Comparison of ENCODE assay signal across 12 cellular contexts in the genomic region with DNA sequence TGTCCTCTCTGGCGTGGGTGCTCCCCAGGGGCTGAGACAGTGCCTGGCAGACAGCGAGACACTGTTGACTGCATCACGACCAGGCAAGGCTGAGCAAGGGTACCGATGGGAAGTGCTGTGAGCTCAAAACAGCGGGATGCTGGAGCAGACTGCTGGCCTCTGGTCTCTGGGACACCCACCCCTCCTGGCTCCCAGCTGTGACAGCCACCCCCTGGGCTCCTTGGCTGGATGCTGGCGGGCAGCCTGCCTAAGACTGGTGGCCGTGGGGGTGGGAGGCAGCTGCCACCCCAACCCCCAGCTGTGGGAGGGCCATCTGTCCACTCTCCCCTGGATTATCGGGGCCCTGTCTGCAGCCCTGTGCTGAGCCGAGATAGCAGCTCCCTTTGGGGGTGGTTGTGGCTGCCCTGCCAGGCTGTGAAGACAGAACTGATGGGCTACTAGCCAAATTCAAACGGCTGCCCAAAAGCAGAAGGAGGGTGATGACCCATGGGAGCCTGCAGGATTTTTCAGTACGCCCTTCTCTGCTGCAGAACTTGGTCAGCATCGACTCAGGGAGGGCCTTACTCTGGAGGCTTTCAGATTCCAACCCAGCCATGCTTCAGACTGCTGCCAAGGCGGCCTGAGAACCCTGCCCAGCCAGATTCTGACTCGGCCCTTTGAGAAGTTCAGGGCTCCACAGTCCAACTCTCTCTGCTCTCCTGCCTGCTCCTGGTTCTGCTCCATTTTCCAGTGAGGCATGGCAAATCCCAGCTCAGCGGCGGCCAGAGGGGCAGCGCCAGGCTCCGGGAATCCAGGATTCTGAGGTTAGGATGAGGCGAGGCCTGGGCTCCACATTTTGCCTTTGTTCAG.
A peak's percentile ranks its signal among the peaks of the same experiment; 100 is the strongest.
DNase-seq lines count a peak whose midpoint lies in the region; ATAC-seq and TF ChIP-seq lines count a peak whose summit lies in the region.
"Had no signal": no experiment of that assay in that cellular context is flagged by ENCODE, and none has a peak within 500 bp of the region (broad histone marks: within the 10 kb centered on the region; RNA-seq: fewer than 3 reads in every experiment).

No MANE protein-coding gene starts in this region.

- dilution Hi-C loops in IMR-90 (cut with HindIII; ENCODE audit: low sequenced_read_pairs, unreplicated experiment) = loop anchor here (10.0 kb wide), 1 partner anchor 56 kb away; no protein-coding TSS in a partner anchor

- no peak overlapping the region for H3K23ac ChIP-seq in IMR-90 (ENCODE audit: low read depth, low read length)

- H2BK5ac ChIP-seq in IMR-90 (ENCODE audit: low read depth, low read length, poor library complexity, severe bottlenecking) = no peak overlapping the region

- H4K91ac ChIP-seq in IMR-90 (ENCODE audit: insufficient read depth, low read depth, low read length) = no peak overlapping the region

- in situ Hi-C loops in IMR-90 (cut with MboI; ENCODE audit: low sequenced_read_pairs) = no loop called here

- POLR2A ChIA-PET in IMR-90 (lab: Charles Lee; ENCODE audit: unreplicated experiment) = interaction anchor here (0.6 kb wide), 1 partner anchor 276 kb away, joined by 3 read pairs; no protein-coding TSS in a partner anchor

- H4K8ac ChIP-seq in IMR-90 (ENCODE audit: low read depth in 2 of 2, low read length in 2 of 2) = no peak overlapping the region

- no peak overlapping the region for H3K14ac ChIP-seq in IMR-90 (replicated peaks; ENCODE audit: low read depth, low read length)

- H3K4me1 ChIP-seq in IMR-90 (ENCODE audit: control insufficient read depth, insufficient read depth, low read length) = peaks cover 16% of the 10 kb centered on the region
- peaks cover 9 to 11% of the 10 kb centered on the region in 2 donors for H3K4me1 ChIP-seq in lung (ENCODE audit: control insufficient read depth in 2 of 2, insufficient read depth in 2 of 2, low read length in 2 of 2)
- H3K4me1 ChIP-seq in tibial nerve = peaks cover 4 to 99% (median 87%) of the 10 kb centered on the region in 4 donors

- H2BK20ac ChIP-seq in IMR-90 (ENCODE audit: low read depth, low read length) = no peak overlapping the region

- no peak for DNase-seq in IMR-90
- peak; percentile 29 for DNase-seq in dedifferentiated amniotic fluid mesenchymal stem cell (ENCODE audit: extremely low spot score)
- peak; percentile 49 for DNase-seq in lung (ENCODE audit: low spot score)
- DNase-seq in tibial nerve (ENCODE audit: low spot score in 2 of 2) = peak; percentile 70 to 81
- DNase-seq in HuH-7.5 (ENCODE audit: low spot score) = no peak
- no peak for DNase-seq in activated CD4-positive, alpha-beta T cell treated with anti-CD3 and anti-CD28 coated beads, Interleukin-2, amount 50 U/mL, for 1 hour
- DNase-seq in T-helper 1 cell = no peak
- DNase-seq: activated CD4-positive, alpha-beta T cell treated with anti-CD3 and anti-CD28 coated beads, Interleukin-2, amount 50 U/mL, for 4 hours; effector CD8-positive, alpha-beta T cell; HCEC 1CT; stimulated activated CD8-positive, alpha-beta memory T cell treated with anti-CD3 and anti-CD28 coated beads, Interleukin-4, amount 100 ng/mL, for 48 hours had no signal

- BruUV-seq in IMR-90 (replicated peaks; lab: Mats Ljungman, UMichigan) = no TSS peak

- intact Hi-C loops in IMR-90 (cut with micrococcal nuclease) = loop anchor here (5.0 kb wide), 1 partner anchor 59 kb away; no protein-coding TSS in a partner anchor

- H3K36me3 ChIP-seq in IMR-90 (ENCODE audit: control insufficient read depth, insufficient read depth, low read length) (peaks cover 66% of the 10 kb centered on the region), lung (ENCODE audit: control insufficient read depth in 2 of 2, insufficient read depth in 2 of 2, low read length in 2 of 2) (peaks cover 0 to 51% of the 10 kb centered on the region in 2 donors), tibial nerve (peaks cover 0 to 52% (median 0%) of the 10 kb centered on the region in 3 donors)

- H2AK9ac ChIP-seq in IMR-90 (replicated peaks; ENCODE audit: low read depth, low read length, poor library complexity) = no peak overlapping the region

- H3K4ac ChIP-seq in IMR-90 (ENCODE audit: low read depth, low read length) = no peak overlapping the region

- no peaks in the 10 kb centered on the region for H4K20me1 ChIP-seq in IMR-90 (ENCODE audit: insufficient read depth, low read length)

- ATAC-seq in IMR-90 (ENCODE audit: low read depth) = no peak; the same call in 1 of the 2 replicates
- no peak for ATAC-seq in lung (ENCODE audit: insufficient read depth, low FRiP score)
- ATAC-seq in GM18498 (IDR thresholded peaks at IDR 0.05; ENCODE audit: unreplicated experiment) = no peak

- WGBS in IMR-90 (ENCODE audit: extremely low coverage in 2 of 2, insufficient read length in 1 of 2), 2 experiments = 69% methylated on average over 10 of the region's 19 CpGs; no CpG with 5 or more reads in 1 of the 2 experiments
- WGBS in lung, 2 donors = 75 to 81% methylated on average over 19 of the region's 19 CpGs
- WGBS in tibial nerve, 2 donors = 21 to 26% methylated on average over 12 to 14 of the region's 19 CpGs

- H3K4me3 ChIP-seq in IMR-90 (ENCODE audit: insufficient read depth, low read depth, low read length) = no peak overlapping the region
- H3K4me3 ChIP-seq in lung = no peak overlapping the region
- H3K4me3 ChIP-seq in tibial nerve = no peak overlapping the region

- CTCF ChIA-PET in IMR-90 (lab: Yijun Ruan, JAX) = no interaction called here

- peaks cover 2 to 41% of the 10 kb centered on the region in 2 experiments; a peak in 3 of 4 replicates for H3K79me1 ChIP-seq in IMR-90 (ENCODE audit: low read depth in 1 of 2, low read length in 2 of 2)

- 0 out of 2 replicates have a peak overlapping the region, but pooled peaks have one; percentile 24 for H2AK5ac ChIP-seq in IMR-90 (ENCODE audit: low read depth, low read length)

- H3K9me3 ChIP-seq in IMR-90 (ENCODE audit: control insufficient read depth, insufficient read depth, low read length) (no peaks in the 10 kb centered on the region), lung (ENCODE audit: control insufficient read depth in 2 of 2, insufficient read depth in 1 of 2, low read length in 1 of 2) (no peaks in the 10 kb centered on the region), tibial nerve (no peaks in the 10 kb centered on the region)

- peaks cover 21% of the 10 kb centered on the region for H3K9me1 ChIP-seq in IMR-90 (ENCODE audit: insufficient read depth, low read length)

- TF ChIP-seq EP300 in tibial nerve (IDR thresholded peaks at IDR 0.05) = peak in 1 of 2 donors; percentile 59

- no peak overlapping the region for H3K4me2 ChIP-seq in IMR-90 (ENCODE audit: low read depth, low read length)

- H4K5ac ChIP-seq in IMR-90 (ENCODE audit: low read depth, low read length) = no peak overlapping the region

- no peak for TF ChIP-seq POLR2A in IMR-90 (IDR thresholded peaks at IDR 0.05; ENCODE audit: low read depth, low read length)
- no peak for TF ChIP-seq POLR2A in tibial nerve (IDR thresholded peaks at IDR 0.05)

- no peak overlapping the region for H3K56ac ChIP-seq in IMR-90 (ENCODE audit: extremely low read depth, insufficient read depth, low read length)

- H2AFZ ChIP-seq in IMR-90 (replicated peaks; ENCODE audit: low read length, poor library complexity) = no peak overlapping the region

- no peak overlapping the region for H3K27ac ChIP-seq in IMR-90 (ENCODE audit: insufficient read depth, low read length)
- peak overlapping the region in 1 of 2 donors; percentile 38 for H3K27ac ChIP-seq in lung (ENCODE audit: low read depth in 1 of 2, low read length in 1 of 2)
- peak overlapping the region; percentile 54 to 91 (median 74) for H3K27ac ChIP-seq in tibial nerve

- H2BK15ac ChIP-seq in IMR-90 (ENCODE audit: low read depth, low read length) = no peak overlapping the region

- TF ChIP-seq RAD21 in IMR-90 (IDR thresholded peaks at IDR 0.05; ENCODE audit: low read length) = no peak

- H2BK120ac ChIP-seq in IMR-90 (ENCODE audit: low read depth, low read length) = no peak overlapping the region

- H3K27me3 ChIP-seq in IMR-90 (ENCODE audit: control insufficient read depth, insufficient read depth, low read length) = no peaks in the 10 kb centered on the region
- no peaks in the 10 kb centered on the region for H3K27me3 ChIP-seq in lung (ENCODE audit: control insufficient read depth, insufficient read depth)
- no peaks in the 10 kb centered on the region for H3K27me3 ChIP-seq in tibial nerve

- H3K18ac ChIP-seq in IMR-90 (ENCODE audit: low read depth, low read length) = no peak overlapping the region

- H3K9ac ChIP-seq in IMR-90 (ENCODE audit: low read depth, low read length) = no peak overlapping the region

- TF ChIP-seq CTCF in IMR-90 (conservative IDR thresholded peaks at IDR 0.05; ENCODE audit: low read depth, low read length) (no peak), lung (IDR thresholded peaks at IDR 0.05; ENCODE audit: control extremely low read depth, extremely low read depth) (no peak), tibial nerve (IDR thresholded peaks at IDR 0.05) (no peak)

TF ChIP-seq in IMR-90, 13 proteins besides CTCF, POLR2A, EP300 and RAD21:
- no peak for TF ChIP-seq NFE2L2 (IDR thresholded peaks at IDR 0.05; ENCODE audit: low read depth, low read length)
- TF ChIP-seq USF2 (IDR thresholded peaks at IDR 0.05; ENCODE audit: low read depth, low read length) = no peak
- TF ChIP-seq BHLHE40 (IDR thresholded peaks at IDR 0.05; ENCODE audit: low read depth, low read length) = no peak
- TF ChIP-seq, protein P1, sequence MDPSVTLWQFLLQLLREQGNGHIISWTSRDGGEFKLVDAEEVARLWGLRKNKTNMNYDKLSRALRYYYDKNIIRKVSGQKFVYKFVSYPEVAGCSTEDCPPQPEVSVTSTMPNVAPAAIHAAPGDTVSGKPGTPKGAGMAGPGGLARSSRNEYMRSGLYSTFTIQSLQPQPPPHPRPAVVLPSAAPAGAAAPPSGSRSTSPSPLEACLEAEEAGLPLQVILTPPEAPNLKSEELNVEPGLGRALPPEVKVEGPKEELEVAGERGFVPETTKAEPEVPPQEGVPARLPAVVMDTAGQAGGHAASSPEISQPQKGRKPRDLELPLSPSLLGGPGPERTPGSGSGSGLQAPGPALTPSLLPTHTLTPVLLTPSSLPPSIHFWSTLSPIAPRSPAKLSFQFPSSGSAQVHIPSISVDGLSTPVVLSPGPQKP (IDR thresholded peaks at IDR 0.05; ENCODE audit: borderline replicate concordance, low read depth, low read length) = no peak
- TF ChIP-seq MXI1 (IDR thresholded peaks at IDR 0.05; ENCODE audit: borderline replicate concordance, low read depth, low read length) = no peak
- TF ChIP-seq SMC3 (IDR thresholded peaks at IDR 0.05; ENCODE audit: low read depth, low read length) = no peak
- TF ChIP-seq CEBPB (IDR thresholded peaks at IDR 0.05; ENCODE audit: low read depth, low read length) = no peak
- no peak for TF ChIP-seq RCOR1 (IDR thresholded peaks at IDR 0.05; ENCODE audit: insufficient replicate concordance, low read length)
- no peak for TF ChIP-seq CHD1 (IDR thresholded peaks at IDR 0.05; ENCODE audit: low read depth, low read length)

Comparison
In these comparisons a context has a peak if more than half of its experiments do, and no peak if none do; other contexts are left out.
1. DNase-seq: peak in dedifferentiated amniotic fluid mesenchymal stem cell (single experiment), lung (single experiment) and tibial nerve (2 of 2); none in IMR-90 (single experiment), HuH-7.5 (single experiment), activated CD4-positive, alpha-beta T cell treated with anti-CD3 and anti-CD28 coated beads, Interleukin-2, amount 50 U/mL, for 1 hour (single experiment) and T-helper 1 cell (0 of 5).